17 cellular contexts compared by ENCODE assay signal in the genomic region with DNA sequence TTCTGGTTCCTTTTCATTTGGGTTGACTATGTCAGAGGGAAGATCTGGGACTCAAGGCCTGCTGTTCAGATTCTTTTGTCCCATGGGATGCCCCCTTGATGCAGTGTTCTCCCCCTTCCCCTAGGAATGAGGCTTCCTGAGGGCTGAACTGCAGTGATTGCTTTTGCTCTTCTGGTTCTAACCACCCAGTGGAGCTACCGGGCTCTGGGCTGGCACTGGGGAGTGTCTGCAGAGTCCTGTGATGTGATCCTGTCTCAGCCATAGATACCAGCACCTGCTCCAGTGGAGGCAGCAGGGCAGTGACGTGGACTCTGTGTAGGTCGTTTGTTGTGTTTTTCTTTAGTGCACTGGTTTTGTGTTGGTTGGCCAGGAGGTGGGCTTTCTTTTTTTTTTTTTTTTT. TPM values are rescaled to one million over a fixed set of nuclear protein-coding genes. Genes with fewer than 3 reads are reported as not detected.
DNase-seq lines count a peak whose midpoint lies in the region; ATAC-seq lines count a peak whose summit lies in the region.
"Had no signal": no experiment of that assay in that cellular context is flagged by ENCODE, and none has a peak within 500 bp of the region (broad histone marks: within the 10 kb centered on the region; RNA-seq: fewer than 3 reads in every experiment).

No MANE protein-coding gene starts in this region.

- intact Hi-C loops in dendritic cell treated with granulocyte-macrophage colony-stimulating factor and Interleukin-4, amounts not matched to agents 40 ng/mL and 50 ng/mL, for 4 days (cut with micrococcal nuclease): no loop called here

- peaks cover 4% of the 10 kb centered on the region for H3K36me3 Mint-ChIP-seq in dendritic cell treated with granulocyte-macrophage colony-stimulating factor and Interleukin-4, amounts not matched to agents 40 ng/mL and 50 ng/mL, for 4 days (ENCODE audit: low read depth)

- H3K4me1 Mint-ChIP-seq in dendritic cell treated with granulocyte-macrophage colony-stimulating factor and Interleukin-4, amounts not matched to agents 40 ng/mL and 50 ng/mL, for 4 days (ENCODE audit: low read depth): peaks cover 55% of the 10 kb centered on the region

- H3K27ac Mint-ChIP-seq in dendritic cell treated with granulocyte-macrophage colony-stimulating factor and Interleukin-4, amounts not matched to agents 40 ng/mL and 50 ng/mL, for 4 days: peak overlapping the region; percentile 36
- H3K27ac Mint-ChIP-seq: IgD-negative memory B cell had no signal

- no peak overlapping the region for H3K4me3 Mint-ChIP-seq in dendritic cell treated with granulocyte-macrophage colony-stimulating factor and Interleukin-4, amounts not matched to agents 40 ng/mL and 50 ng/mL, for 4 days

- ATAC-seq in HG03571 (IDR thresholded peaks at IDR 0.05; ENCODE audit: unreplicated experiment) (no peak), HG03469 (IDR thresholded peaks at IDR 0.05; ENCODE audit: unreplicated experiment) (no peak)
- ATAC-seq: A549 had no signal

- peak; percentile 33 for DNase-seq in activated effector memory CD4-positive, alpha-beta T cell treated with anti-CD3 and anti-CD28 coated beads, Interleukin-2, amount 50 U/mL, for 16 hours
- no peak for DNase-seq in activated effector memory CD4-positive, alpha-beta T cell treated with Interleukin-2 at 50 U/mL for 16 hours
- DNase-seq in myocyte (ENCODE audit: low read depth) (peak; percentile 8), cerebellar nuclear complex (lab: John Stamatoyannopoulos, UW) (no peak)
- DNase-seq: C1 segment of cervical spinal cord, Kasumi-1, MM.1S, NCI-H1092 treated with DMSO at 0.1 percent for 48 hours, NCI-H187, NCI-H446, OCI-M1, RPMI8226 had no signal

- H3K27me3 Mint-ChIP-seq in dendritic cell treated with granulocyte-macrophage colony-stimulating factor and Interleukin-4, amounts not matched to agents 40 ng/mL and 50 ng/mL, for 4 days: no peaks in the 10 kb centered on the region

- peaks cover 5% of the 10 kb centered on the region for H3K9me3 Mint-ChIP-seq in dendritic cell treated with granulocyte-macrophage colony-stimulating factor and Interleukin-4, amounts not matched to agents 40 ng/mL and 50 ng/mL, for 4 days

RNA-seq across cellular contexts. Expression of a gene that starts 32.1 kb away (rescaled TPM):
- total RNA-seq in myocyte: 84.0 and 150 TPM in 2 replicates
- polyA plus RNA-seq in myocyte (2012): 142 TPM

Comparison
In these comparisons a context has a peak if more than half of its experiments do, and no peak if none do; other contexts are left out.
1. DNase-seq: peak in activated effector memory CD4-positive, alpha-beta T cell treated with anti-CD3 and anti-CD28 coated beads, Interleukin-2, amount 50 U/mL, for 16 hours (single experiment) and myocyte (single experiment); none in activated effector memory CD4-positive, alpha-beta T cell treated with Interleukin-2 at 50 U/mL for 16 hours (single experiment) and cerebellar nuclear complex (0 of 2).